ENCODE assay signal across 21 cellular contexts in the genomic region with DNA sequence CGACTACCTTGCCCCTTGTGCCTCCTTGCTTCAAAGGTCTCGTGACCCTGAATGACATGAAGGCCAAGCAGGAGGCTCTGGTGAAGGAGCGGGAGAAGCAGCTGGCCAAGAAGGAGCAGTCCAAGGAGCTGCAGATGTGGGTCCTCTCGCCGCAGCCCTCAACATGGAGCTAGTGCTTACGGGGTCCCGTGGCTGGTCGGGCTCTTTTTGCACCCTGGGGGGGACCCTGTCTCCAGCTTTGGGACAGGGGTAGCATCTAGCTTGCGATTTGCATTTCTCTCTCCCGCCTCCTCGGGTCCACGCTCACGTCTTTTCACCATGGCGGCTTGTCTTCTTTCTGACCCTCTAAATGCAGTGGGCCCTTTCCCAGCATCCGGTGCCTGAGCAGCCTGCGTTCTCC. TPM values are rescaled to one million over a fixed set of nuclear protein-coding genes. Genes with fewer than 3 reads are reported as not detected.
DNase-seq lines count a peak whose midpoint lies in the region; ATAC-seq, FAIRE-seq and TF ChIP-seq lines count a peak whose summit lies in the region.
"Had no signal": no experiment of that assay in that cellular context is flagged by ENCODE, and none has a peak within 500 bp of the region (broad histone marks: within the 10 kb centered on the region; RNA-seq: fewer than 3 reads in every experiment).

No MANE protein-coding gene starts in this region.

- no peak for FAIRE-seq in A549 (lab: Jason Lieb, UNC)

- WGBS in A549 (ENCODE audit: missing lambda C conversion rate) = 96% methylated on average over 16 of the region's 16 CpGs

- H3K9me3 Mint-ChIP-seq in CD4-positive, alpha-beta T cell = no peaks in the 10 kb centered on the region
- no peaks in the 10 kb centered on the region for H3K9me3 Mint-ChIP-seq in activated T-helper 2 cell treated with anti-CD3 and anti-CD28 coated beads, Interferon-gamma antibody, Interleukin-2, Interleukin-4, amounts not matched to agents 10 μg/mL and 5 μg/mL and 100 μg/mL, durations not matched to agents 14 hours and 24 hours and 36 hours
- peaks cover 13% of the 10 kb centered on the region for H3K9me3 Mint-ChIP-seq in nephron
- no peaks in the 10 kb centered on the region for H3K9me3 Mint-ChIP-seq in activated CD8-positive, alpha-beta memory T cell treated with anti-CD3 and anti-CD28 coated beads, Interleukin-2, amount 10 ng/mL, durations not matched to agents 7 days and 5 days (ENCODE audit: low read depth)
- H3K9me3 Mint-ChIP-seq: memory B cell had no signal

- H3K27ac Mint-ChIP-seq in CD4-positive, alpha-beta T cell = peak overlapping the region; percentile 36
- no peak overlapping the region for H3K27ac Mint-ChIP-seq in activated T-helper 2 cell treated with anti-CD3 and anti-CD28 coated beads, Interferon-gamma antibody, Interleukin-2, Interleukin-4, amounts not matched to agents 10 μg/mL and 5 μg/mL and 100 μg/mL, durations not matched to agents 14 hours and 24 hours and 36 hours
- no peak overlapping the region for H3K27ac Mint-ChIP-seq in nephron
- no peak overlapping the region for H3K27ac Mint-ChIP-seq in activated CD8-positive, alpha-beta memory T cell treated with anti-CD3 and anti-CD28 coated beads, Interleukin-2, amount 10 ng/mL, durations not matched to agents 7 days and 5 days
- H3K27ac Mint-ChIP-seq: memory B cell had no signal

- H3K27ac ChIP-seq in A549 = no peak overlapping the region
- no peak overlapping the region for H3K27ac ChIP-seq in CD4-positive, alpha-beta T cell (ENCODE audit: low read depth, low read length)
- H3K27ac ChIP-seq: Peyer's patch had no signal

- POLR2A ChIA-PET in A549 (lab: Yijun Ruan, JAX) = no interaction called here
- POLR2A ChIA-PET in CD4-positive, alpha-beta T cell (lab: Charles Lee) = interaction anchor here (1.1 kb wide), 1 partner anchor 14 kb away, joined by 3 read pairs; no protein-coding TSS in a partner anchor

- H3K9me3 ChIP-seq in A549 = no peaks in the 10 kb centered on the region
- no peaks in the 10 kb centered on the region for H3K9me3 ChIP-seq in CD4-positive, alpha-beta T cell (ENCODE audit: control insufficient read depth, low read length)
- H3K9me3 ChIP-seq: gastroesophageal sphincter, Peyer's patch, sigmoid colon, thyroid gland had no signal

- peaks cover 8% of the 10 kb centered on the region for H3K4me1 Mint-ChIP-seq in CD4-positive, alpha-beta T cell (ENCODE audit: low read depth)
- H3K4me1 Mint-ChIP-seq in activated T-helper 2 cell treated with anti-CD3 and anti-CD28 coated beads, Interferon-gamma antibody, Interleukin-2, Interleukin-4, amounts not matched to agents 10 μg/mL and 5 μg/mL and 100 μg/mL, durations not matched to agents 14 hours and 24 hours and 36 hours (ENCODE audit: low read depth) = peaks cover 3% of the 10 kb centered on the region
- H3K4me1 Mint-ChIP-seq in nephron = no peaks in the 10 kb centered on the region
- peaks cover 20% of the 10 kb centered on the region for H3K4me1 Mint-ChIP-seq in activated CD8-positive, alpha-beta memory T cell treated with anti-CD3 and anti-CD28 coated beads, Interleukin-2, amount 10 ng/mL, durations not matched to agents 7 days and 5 days

- TF ChIP-seq CTCF in A549 (IDR thresholded peaks at IDR 0.05) (no peak), nephron (IDR thresholded peaks at IDR 0.05; ENCODE audit: unreplicated experiment in 3 of 3) (no peak)
- no peak for TF ChIP-seq CTCF in CD4-positive, alpha-beta T cell (IDR thresholded peaks at IDR 0.05)

- CTCF ChIA-PET in A549 (lab: Yijun Ruan, JAX) = interaction anchor here (0.8 to 3.0 kb wide), 3 partner anchors 9 to 72 kb away, joined by 3 to 11 read pairs (median 4); no protein-coding TSS in a partner anchor
- CTCF ChIA-PET in CD4-positive, alpha-beta T cell (lab: Charles Lee) = no interaction called here
- CTCF ChIA-PET in activated CD8-positive, alpha-beta memory T cell treated with anti-CD3 and anti-CD28 coated beads, Interleukin-2, amount 10 ng/mL, durations not matched to agents 7 days and 5 days (lab: Charles Lee) = no interaction called here

- peaks cover 12% of the 10 kb centered on the region for H3K4me1 ChIP-seq in A549

- H3K27me3 Mint-ChIP-seq in CD4-positive, alpha-beta T cell = no peaks in the 10 kb centered on the region
- H3K27me3 Mint-ChIP-seq in activated T-helper 2 cell treated with anti-CD3 and anti-CD28 coated beads, Interferon-gamma antibody, Interleukin-2, Interleukin-4, amounts not matched to agents 10 μg/mL and 5 μg/mL and 100 μg/mL, durations not matched to agents 14 hours and 24 hours and 36 hours (ENCODE audit: low read depth) = no peaks in the 10 kb centered on the region
- no peaks in the 10 kb centered on the region for H3K27me3 Mint-ChIP-seq in nephron (ENCODE audit: low read depth)
- H3K27me3 Mint-ChIP-seq in activated CD8-positive, alpha-beta memory T cell treated with anti-CD3 and anti-CD28 coated beads, Interleukin-2, amount 10 ng/mL, durations not matched to agents 7 days and 5 days = no peaks in the 10 kb centered on the region
- H3K27me3 Mint-ChIP-seq: memory B cell had no signal

- no peak for TF ChIP-seq EP300 in A549 (IDR thresholded peaks at IDR 0.05)

- ATAC-seq in A549 = no peak
- ATAC-seq in CD4-positive, alpha-beta T cell (ENCODE audit: poor library complexity) = no peak
- no peak for ATAC-seq in activated CD8-positive, alpha-beta memory T cell treated with anti-CD3 and anti-CD28 coated beads, Interleukin-2, amount 10 ng/mL, durations not matched to agents 7 days and 5 days
- ATAC-seq: gastroesophageal sphincter, HCT116 had no signal

- TF ChIP-seq POLR2A in A549 (IDR thresholded peaks at IDR 0.05; ENCODE audit: low read length) = no peak

- H3K36me3 Mint-ChIP-seq in CD4-positive, alpha-beta T cell (ENCODE audit: low read depth) = peaks cover 30% of the 10 kb centered on the region
- peaks cover 29% of the 10 kb centered on the region for H3K36me3 Mint-ChIP-seq in activated T-helper 2 cell treated with anti-CD3 and anti-CD28 coated beads, Interferon-gamma antibody, Interleukin-2, Interleukin-4, amounts not matched to agents 10 μg/mL and 5 μg/mL and 100 μg/mL, durations not matched to agents 14 hours and 24 hours and 36 hours (ENCODE audit: low read depth)
- H3K36me3 Mint-ChIP-seq in nephron (ENCODE audit: low read depth) = peaks cover 9% of the 10 kb centered on the region
- peaks cover 5% of the 10 kb centered on the region for H3K36me3 Mint-ChIP-seq in activated CD8-positive, alpha-beta memory T cell treated with anti-CD3 and anti-CD28 coated beads, Interleukin-2, amount 10 ng/mL, durations not matched to agents 7 days and 5 days

- H3K4me2 ChIP-seq in A549 = peak overlapping the region; percentile 99; the same call in 2 of the 3 replicates

- no peaks in the 10 kb centered on the region for H3K27me3 ChIP-seq in CD4-positive, alpha-beta T cell (ENCODE audit: control insufficient read depth, insufficient read depth, low read length)
- H3K27me3 ChIP-seq: gastroesophageal sphincter, Peyer's patch, sigmoid colon, thyroid gland had no signal

- DNase-seq in A549 (ENCODE audit: low read depth in 1 of 2, low spot score in 1 of 2) = no peak
- DNase-seq in CD4-positive, alpha-beta T cell = no peak
- no peak for DNase-seq in activated T-helper 2 cell treated with anti-CD3 and anti-CD28 coated beads, Interferon-gamma antibody, Interleukin-2, Interleukin-4, amounts not matched to agents 10 μg/mL and 5 μg/mL and 100 μg/mL, durations not matched to agents 14 hours and 24 hours and 36 hours (ENCODE audit: low spot score)
- no peak for DNase-seq in activated CD8-positive, alpha-beta memory T cell treated with anti-CD3 and anti-CD28 coated beads, Interleukin-2, amount 10 ng/mL, durations not matched to agents 7 days and 5 days
- no peak for DNase-seq in pons (ENCODE audit: low spot score)
- no peak for DNase-seq in activated gamma-delta T cell (lab: John Stamatoyannopoulos, UW)
- DNase-seq: anterior cingulate cortex; central memory CD4-positive, alpha-beta T cell; DND-41; NCI-H1105; NCI-H2081 treated with DMSO at 0.1 percent for 48 hours; NCI-H446; Peyer's patch; sigmoid colon; stimulated activated naive CD4-positive, alpha-beta T cell; thyroid gland had no signal

- peak overlapping the region; percentile 56 for H3K4me3 Mint-ChIP-seq in CD4-positive, alpha-beta T cell
- H3K4me3 Mint-ChIP-seq in activated T-helper 2 cell treated with anti-CD3 and anti-CD28 coated beads, Interferon-gamma antibody, Interleukin-2, Interleukin-4, amounts not matched to agents 10 μg/mL and 5 μg/mL and 100 μg/mL, durations not matched to agents 14 hours and 24 hours and 36 hours (ENCODE audit: low read depth) = peak overlapping the region; percentile 51
- H3K4me3 Mint-ChIP-seq in nephron = peak overlapping the region; percentile 49 to 66 (median 51)
- H3K4me3 Mint-ChIP-seq in activated CD8-positive, alpha-beta memory T cell treated with anti-CD3 and anti-CD28 coated beads, Interleukin-2, amount 10 ng/mL, durations not matched to agents 7 days and 5 days = no peak overlapping the region
- H3K4me3 Mint-ChIP-seq: memory B cell had no signal

- intact Hi-C loops in CD4-positive, alpha-beta T cell (cut with DNase I, micrococcal nuclease) = no loop called here
- intact Hi-C loops in activated T-helper 2 cell treated with anti-CD3 and anti-CD28 coated beads, Interferon-gamma antibody, Interleukin-2, Interleukin-4, amounts not matched to agents 10 μg/mL and 5 μg/mL and 100 μg/mL, durations not matched to agents 14 hours and 24 hours and 36 hours (cut with micrococcal nuclease) = no loop called here

- no peak overlapping the region for H3K4me3 ChIP-seq in A549
- H3K4me3 ChIP-seq: thyroid gland had no signal

- TF ChIP-seq RAD21 in A549 (conservative IDR thresholded peaks at IDR 0.05 in 1 of 2, IDR thresholded peaks at IDR 0.05 in 1 of 2) = no peak

RNA-seq across cellular contexts. Expression of a gene that starts 1.8 kb away (rescaled TPM):
- polyA plus RNA-seq in A549 (2011; rRNA removed) (55.1 and 57.8 TPM in 2 replicates), A549 (2017; fragmentation: RNase III; extraction: RNeasy Plus Mini Kit Qiagen cat#74134 plus additional on column Dnase treatment) (105 to 123 TPM (median 121 TPM) in 3 replicates)
- polyA plus RNA-seq in A549 (2012; cell fraction: cytosol; rRNA removed) = 84.5 and 102 TPM in 2 replicates
- polyA plus RNA-seq in A549 (2012; cell fraction: nucleus; rRNA removed) = 91.4 and 116 TPM in 2 replicates
- 53.1 and 61.2 TPM in 2 replicates for polyA minus RNA-seq in A549 (2011; rRNA and poly(A)+ RNA removed)
- total RNA-seq in CD4-positive, alpha-beta T cell = 10 to 100 TPM; 42.3 to 49.4 TPM
- total RNA-seq in activated T-helper 2 cell treated with anti-CD3 and anti-CD28 coated beads, Interferon-gamma antibody, Interleukin-2, Interleukin-4, amounts not matched to agents 10 μg/mL and 5 μg/mL and 100 μg/mL, durations not matched to agents 14 hours and 24 hours and 36 hours = 79.6 and 84.1 TPM in 2 replicates
- total RNA-seq in activated CD8-positive, alpha-beta memory T cell treated with anti-CD3 and anti-CD28 coated beads, Interleukin-2, amount 10 ng/mL, durations not matched to agents 7 days and 5 days = 10 to 100 TPM; 66.2 to 70.5 TPM

RNA-seq across cellular contexts. Expression of a gene that starts 8.8 kb away (rescaled TPM):
- 117 and 124 TPM in 2 replicates for polyA plus RNA-seq in A549 (2011; rRNA removed)
- 171 and 182 TPM in 2 replicates for polyA plus RNA-seq in A549 (2012; cell fraction: cytosol; rRNA removed)
- 629 and 657 TPM in 2 replicates for polyA plus RNA-seq in A549 (2012; cell fraction: nucleus; rRNA removed)
- polyA plus RNA-seq in A549 (2017; fragmentation: RNase III; extraction: RNeasy Plus Mini Kit Qiagen cat#74134 plus additional on column Dnase treatment) = 107 to 131 TPM (median 128 TPM) in 3 replicates
- 94.5 and 122 TPM in 2 replicates for polyA minus RNA-seq in A549 (2011; rRNA and poly(A)+ RNA removed)
- total RNA-seq in CD4-positive, alpha-beta T cell = 100 to 1,000 TPM; 144 to 145 TPM
- total RNA-seq in activated T-helper 2 cell treated with anti-CD3 and anti-CD28 coated beads, Interferon-gamma antibody, Interleukin-2, Interleukin-4, amounts not matched to agents 10 μg/mL and 5 μg/mL and 100 μg/mL, durations not matched to agents 14 hours and 24 hours and 36 hours = 115 and 117 TPM in 2 replicates
- 100 to 1,000 TPM in 1 of 2 experiments, 10 to 100 TPM in 1; 99.0 to 117 TPM for total RNA-seq in activated CD8-positive, alpha-beta memory T cell treated with anti-CD3 and anti-CD28 coated beads, Interleukin-2, amount 10 ng/mL, durations not matched to agents 7 days and 5 days

RNA-seq across cellular contexts. Expression of a gene that starts 12.3 kb away (rescaled TPM):
- polyA plus RNA-seq in A549 (2011; rRNA removed) = 3.4 and 5.9 TPM in 2 replicates
- polyA plus RNA-seq in A549 (2012; cell fraction: cytosol; rRNA removed) = 6.0 and 7.8 TPM in 2 replicates
- 38.8 and 40.2 TPM in 2 replicates for polyA plus RNA-seq in A549 (2012; cell fraction: nucleus; rRNA removed)
- 7.9 to 10.1 TPM (median 9.5 TPM) in 3 replicates for polyA plus RNA-seq in A549 (2017; fragmentation: RNase III; extraction: RNeasy Plus Mini Kit Qiagen cat#74134 plus additional on column Dnase treatment)
- polyA minus RNA-seq in A549 (2011; rRNA and poly(A)+ RNA removed) = 10.5 and 13.2 TPM in 2 replicates
- total RNA-seq in CD4-positive, alpha-beta T cell = 10 to 100 TPM; 35.1 to 38.1 TPM
- 62.1 and 62.5 TPM in 2 replicates for total RNA-seq in activated T-helper 2 cell treated with anti-CD3 and anti-CD28 coated beads, Interferon-gamma antibody, Interleukin-2, Interleukin-4, amounts not matched to agents 10 μg/mL and 5 μg/mL and 100 μg/mL, durations not matched to agents 14 hours and 24 hours and 36 hours
- 10 to 100 TPM; 42.3 to 48.5 TPM for total RNA-seq in activated CD8-positive, alpha-beta memory T cell treated with anti-CD3 and anti-CD28 coated beads, Interleukin-2, amount 10 ng/mL, durations not matched to agents 7 days and 5 days
- total RNA-seq: SK-MEL-5 had no signal

RNA-seq across cellular contexts. Expression of a gene that starts 17.3 kb away (rescaled TPM):
- polyA plus RNA-seq in A549 (2011; rRNA removed) (62.6 and 69.6 TPM in 2 replicates), A549 (2017; fragmentation: RNase III; extraction: RNeasy Plus Mini Kit Qiagen cat#74134 plus additional on column Dnase treatment) (71.3 to 81.7 TPM (median 78.9 TPM) in 3 replicates)
- polyA plus RNA-seq in A549 (2012; cell fraction: cytosol; rRNA removed) = 71.7 and 96.0 TPM in 2 replicates
- 149 and 187 TPM in 2 replicates for polyA plus RNA-seq in A549 (2012; cell fraction: nucleus; rRNA removed)
- polyA minus RNA-seq in A549 (2011; rRNA and poly(A)+ RNA removed) = 78.2 and 80.9 TPM in 2 replicates
- 10 to 100 TPM; 31.4 to 40.8 TPM for total RNA-seq in CD4-positive, alpha-beta T cell
- 47.4 and 48.9 TPM in 2 replicates for total RNA-seq in activated T-helper 2 cell treated with anti-CD3 and anti-CD28 coated beads, Interferon-gamma antibody, Interleukin-2, Interleukin-4, amounts not matched to agents 10 μg/mL and 5 μg/mL and 100 μg/mL, durations not matched to agents 14 hours and 24 hours and 36 hours
- total RNA-seq in activated CD8-positive, alpha-beta memory T cell treated with anti-CD3 and anti-CD28 coated beads, Interleukin-2, amount 10 ng/mL, durations not matched to agents 7 days and 5 days = 10 to 100 TPM; 42.0 to 48.4 TPM

RNA-seq across cellular contexts. Expression of a gene that starts 33.3 kb away (rescaled TPM):
- polyA plus RNA-seq in A549 (2011; rRNA removed) = 20.6 and 26.8 TPM in 2 replicates
- polyA plus RNA-seq in A549 (2012; cell fraction: cytosol; rRNA removed) = 69.4 and 88.6 TPM in 2 replicates
- 68.8 and 83.8 TPM in 2 replicates for polyA plus RNA-seq in A549 (2012; cell fraction: nucleus; rRNA removed)
- polyA plus RNA-seq in A549 (2017; fragmentation: RNase III; extraction: RNeasy Plus Mini Kit Qiagen cat#74134 plus additional on column Dnase treatment) = 42.9 to 49.7 TPM (median 47.5 TPM) in 3 replicates
- polyA minus RNA-seq in A549 (2011; rRNA and poly(A)+ RNA removed) = 13.9 and 14.9 TPM in 2 replicates
- total RNA-seq in CD4-positive, alpha-beta T cell = 1 to 10 TPM; 5.7 to 6.6 TPM
- total RNA-seq in activated T-helper 2 cell treated with anti-CD3 and anti-CD28 coated beads, Interferon-gamma antibody, Interleukin-2, Interleukin-4, amounts not matched to agents 10 μg/mL and 5 μg/mL and 100 μg/mL, durations not matched to agents 14 hours and 24 hours and 36 hours = 49.4 and 51.7 TPM in 2 replicates
- 10 to 100 TPM; 38.8 to 39.0 TPM for total RNA-seq in activated CD8-positive, alpha-beta memory T cell treated with anti-CD3 and anti-CD28 coated beads, Interleukin-2, amount 10 ng/mL, durations not matched to agents 7 days and 5 days
